Comparison of ENCODE assay signal across 29 cellular contexts in the genomic region with DNA sequence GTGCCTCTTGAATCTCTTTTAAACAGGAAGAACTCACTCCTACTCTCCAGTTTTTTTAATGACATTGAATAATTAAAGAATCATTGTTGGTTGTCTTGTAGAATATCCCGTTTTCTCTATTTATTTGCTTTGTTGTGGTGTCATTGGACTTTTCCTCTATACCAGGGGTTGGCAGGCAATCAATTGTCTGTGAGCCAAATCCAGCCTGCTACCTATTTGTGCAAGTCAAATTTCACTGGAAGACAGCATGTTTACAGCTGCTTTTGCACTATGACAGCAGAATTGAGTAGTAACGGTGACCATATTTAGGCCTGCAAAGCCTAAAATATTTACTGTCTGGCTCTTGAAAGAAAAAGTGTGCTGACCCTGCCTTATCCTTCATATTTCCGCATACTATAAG.
"Had no signal": no experiment of that assay in that cellular context is flagged by ENCODE, and none has a peak within 500 bp of the region (broad histone marks: within the 10 kb centered on the region; RNA-seq: fewer than 3 reads in every experiment).

No MANE protein-coding gene starts in this region.

- H3K4me1 ChIP-seq: esophagus squamous epithelium, uterus had no signal

- H3K9me3 ChIP-seq: esophagus squamous epithelium, neutrophil, thoracic aorta, uterus had no signal

- H3K4me3 ChIP-seq: esophagus squamous epithelium, skin epidermis, thoracic aorta, uterus had no signal

- H3K27ac ChIP-seq: epithelial cell of prostate, esophagus squamous epithelium, neutrophil, skin epidermis, thoracic aorta, uterus had no signal

- H3K27me3 ChIP-seq: esophagus squamous epithelium, neutrophil, uterus had no signal

- DNase-seq: activated CD4-positive, alpha-beta memory T cell treated with anti-CD3 and anti-CD28 coated beads for 36 hours; activated CD4-positive, alpha-beta T cell treated with anti-CD3 and anti-CD28 coated beads, Interleukin-2, amount 10 ng/mL, durations not matched to agents 24 days and 14 days; activated CD4-positive, CD25-positive, alpha-beta regulatory T cell treated with anti-CD3 and anti-CD28 coated beads, Interleukin-2, amount 50 U/mL, for 72 hours; activated CD8-positive, alpha-beta memory T cell treated with anti-CD3 and anti-CD28 coated beads, Interleukin-2, amount 50 U/mL, for 48 hours; activated gamma-delta T cell treated with Interleukin-2 at 50 U/mL for 16 hours; activated naive CD4-positive, alpha-beta T cell treated with anti-CD3 and anti-CD28 coated beads, Interleukin-2, amount 50 U/mL, for 16 hours; activated T-cell treated with anti-CD3 and anti-CD28 coated beads, Interleukin-2, amount 50 U/mL, for 24 hours; amniotic stem cell; caudate nucleus; effector CD4-positive, alpha-beta T cell; esophagus squamous epithelium; foreskin melanocyte; glutamatergic neuron; islet precursor cell; left ventricle myocardium superior; mammary epithelial cell; naive B cell; nephron progenitor cell; stimulated activated CD4-positive, alpha-beta T cell treated with anti-CD3 and anti-CD28 coated beads, Interleukin-12 subunit alpha, Interleukin-12 subunit beta, amount 100 ng/mL, for 4 hours; stimulated activated CD4-positive, alpha-beta T cell treated with anti-CD3 and anti-CD28 coated beads, Interleukin-4, amount 100 ng/mL, for 1 hour; T-helper 17 cell; T1000; trophoblast cell; uterus had no signal

- ATAC-seq: left ventricle myocardium superior, sciatic nerve, T-helper 17 cell had no signal

- H3K36me3 ChIP-seq: neutrophil, thoracic aorta, uterus had no signal
